ENCODE assay signal across 1 cellular context in the genomic region with DNA sequence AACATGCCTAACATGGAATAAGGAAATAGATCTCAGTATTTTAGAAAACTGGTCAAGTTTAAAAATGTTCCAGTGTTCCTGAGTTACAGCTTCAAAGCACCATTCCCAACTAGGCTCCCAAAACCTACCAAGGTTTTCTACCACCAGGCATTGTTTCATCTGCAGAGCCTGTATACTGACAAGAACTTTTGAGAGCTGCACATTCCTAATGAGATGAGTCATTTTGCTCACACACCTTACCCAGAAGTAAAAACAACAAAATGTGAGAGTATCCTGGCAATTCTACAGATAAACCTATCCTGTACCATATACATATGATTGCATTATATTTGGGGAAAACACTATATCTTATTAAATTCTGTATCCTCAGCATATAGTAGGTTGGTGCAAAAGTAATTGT.
TF ChIP-seq lines count a peak whose summit lies in the region.

No MANE protein-coding gene starts in this region.

TF ChIP-seq in HCT116, 20 proteins besides CTCF, POLR2A, EP300 and RAD21 (continued from another document):
- TF ChIP-seq, protein P1, sequence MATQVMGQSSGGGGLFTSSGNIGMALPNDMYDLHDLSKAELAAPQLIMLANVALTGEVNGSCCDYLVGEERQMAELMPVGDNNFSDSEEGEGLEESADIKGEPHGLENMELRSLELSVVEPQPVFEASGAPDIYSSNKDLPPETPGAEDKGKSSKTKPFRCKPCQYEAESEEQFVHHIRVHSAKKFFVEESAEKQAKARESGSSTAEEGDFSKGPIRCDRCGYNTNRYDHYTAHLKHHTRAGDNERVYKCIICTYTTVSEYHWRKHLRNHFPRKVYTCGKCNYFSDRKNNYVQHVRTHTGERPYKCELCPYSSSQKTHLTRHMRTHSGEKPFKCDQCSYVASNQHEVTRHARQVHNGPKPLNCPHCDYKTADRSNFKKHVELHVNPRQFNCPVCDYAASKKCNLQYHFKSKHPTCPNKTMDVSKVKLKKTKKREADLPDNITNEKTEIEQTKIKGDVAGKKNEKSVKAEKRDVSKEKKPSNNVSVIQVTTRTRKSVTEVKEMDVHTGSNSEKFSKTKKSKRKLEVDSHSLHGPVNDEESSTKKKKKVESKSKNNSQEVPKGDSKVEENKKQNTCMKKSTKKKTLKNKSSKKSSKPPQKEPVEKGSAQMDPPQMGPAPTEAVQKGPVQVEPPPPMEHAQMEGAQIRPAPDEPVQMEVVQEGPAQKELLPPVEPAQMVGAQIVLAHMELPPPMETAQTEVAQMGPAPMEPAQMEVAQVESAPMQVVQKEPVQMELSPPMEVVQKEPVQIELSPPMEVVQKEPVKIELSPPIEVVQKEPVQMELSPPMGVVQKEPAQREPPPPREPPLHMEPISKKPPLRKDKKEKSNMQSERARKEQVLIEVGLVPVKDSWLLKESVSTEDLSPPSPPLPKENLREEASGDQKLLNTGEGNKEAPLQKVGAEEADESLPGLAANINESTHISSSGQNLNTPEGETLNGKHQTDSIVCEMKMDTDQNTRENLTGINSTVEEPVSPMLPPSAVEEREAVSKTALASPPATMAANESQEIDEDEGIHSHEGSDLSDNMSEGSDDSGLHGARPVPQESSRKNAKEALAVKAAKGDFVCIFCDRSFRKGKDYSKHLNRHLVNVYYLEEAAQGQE (IDR thresholded peaks at IDR 0.05; ENCODE audit: low read depth): no peak
- no peak for TF ChIP-seq EGR1 (IDR thresholded peaks at IDR 0.05; ENCODE audit: low read depth)
